In the genomic region with DNA sequence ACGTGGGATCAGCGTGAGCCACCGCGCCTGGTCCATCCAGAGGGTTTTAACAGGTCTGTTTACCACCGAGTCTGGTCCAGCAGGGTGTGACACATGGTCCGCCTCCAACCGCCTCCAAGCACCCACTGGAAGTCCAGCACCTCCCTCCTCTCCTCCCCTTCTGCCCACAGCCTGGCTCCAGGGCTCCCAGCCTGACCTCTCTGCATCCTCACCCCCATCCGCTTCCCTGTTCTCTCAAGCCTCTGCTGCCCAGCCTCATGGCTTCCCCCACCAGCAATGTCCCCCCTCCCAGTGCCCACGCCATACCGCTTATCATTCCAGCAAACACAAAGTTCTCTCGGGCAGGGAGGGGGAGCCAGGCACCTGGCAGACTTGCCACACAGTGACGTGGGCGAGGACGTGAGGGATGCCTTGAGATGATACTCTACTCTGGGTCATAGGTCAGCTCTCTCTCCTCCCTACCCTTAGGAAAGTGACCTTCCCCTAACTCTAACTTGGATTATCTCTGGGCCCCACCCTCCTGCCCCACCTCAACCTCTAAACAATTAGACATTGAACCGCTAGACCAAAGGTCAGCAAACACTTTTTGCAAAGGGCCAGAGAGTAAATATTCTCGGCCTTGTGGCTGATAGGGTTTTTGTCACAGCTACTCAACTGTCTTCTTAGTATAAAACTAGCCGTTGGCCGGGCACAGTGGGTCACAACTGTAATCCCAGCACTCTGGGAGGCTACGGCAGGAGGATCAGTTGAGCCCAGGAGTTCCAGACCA, we compare ENCODE assay signal across 1 cellular context.
TF ChIP-seq lines count a peak whose summit lies in the region.

No MANE protein-coding gene starts in this region.

TF ChIP-seq in HepG2, 621 proteins besides CTCF, POLR2A, EP300 and RAD21 (continued from another document and continues in another):
- TF ChIP-seq, protein P1, sequence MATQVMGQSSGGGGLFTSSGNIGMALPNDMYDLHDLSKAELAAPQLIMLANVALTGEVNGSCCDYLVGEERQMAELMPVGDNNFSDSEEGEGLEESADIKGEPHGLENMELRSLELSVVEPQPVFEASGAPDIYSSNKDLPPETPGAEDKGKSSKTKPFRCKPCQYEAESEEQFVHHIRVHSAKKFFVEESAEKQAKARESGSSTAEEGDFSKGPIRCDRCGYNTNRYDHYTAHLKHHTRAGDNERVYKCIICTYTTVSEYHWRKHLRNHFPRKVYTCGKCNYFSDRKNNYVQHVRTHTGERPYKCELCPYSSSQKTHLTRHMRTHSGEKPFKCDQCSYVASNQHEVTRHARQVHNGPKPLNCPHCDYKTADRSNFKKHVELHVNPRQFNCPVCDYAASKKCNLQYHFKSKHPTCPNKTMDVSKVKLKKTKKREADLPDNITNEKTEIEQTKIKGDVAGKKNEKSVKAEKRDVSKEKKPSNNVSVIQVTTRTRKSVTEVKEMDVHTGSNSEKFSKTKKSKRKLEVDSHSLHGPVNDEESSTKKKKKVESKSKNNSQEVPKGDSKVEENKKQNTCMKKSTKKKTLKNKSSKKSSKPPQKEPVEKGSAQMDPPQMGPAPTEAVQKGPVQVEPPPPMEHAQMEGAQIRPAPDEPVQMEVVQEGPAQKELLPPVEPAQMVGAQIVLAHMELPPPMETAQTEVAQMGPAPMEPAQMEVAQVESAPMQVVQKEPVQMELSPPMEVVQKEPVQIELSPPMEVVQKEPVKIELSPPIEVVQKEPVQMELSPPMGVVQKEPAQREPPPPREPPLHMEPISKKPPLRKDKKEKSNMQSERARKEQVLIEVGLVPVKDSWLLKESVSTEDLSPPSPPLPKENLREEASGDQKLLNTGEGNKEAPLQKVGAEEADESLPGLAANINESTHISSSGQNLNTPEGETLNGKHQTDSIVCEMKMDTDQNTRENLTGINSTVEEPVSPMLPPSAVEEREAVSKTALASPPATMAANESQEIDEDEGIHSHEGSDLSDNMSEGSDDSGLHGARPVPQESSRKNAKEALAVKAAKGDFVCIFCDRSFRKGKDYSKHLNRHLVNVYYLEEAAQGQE (IDR thresholded peaks at IDR 0.05; ENCODE audit: borderline replicate concordance in 1 of 2, low read depth in 1 of 2, low read length in 2 of 2) = no peak
- TF ChIP-seq, protein P2, sequence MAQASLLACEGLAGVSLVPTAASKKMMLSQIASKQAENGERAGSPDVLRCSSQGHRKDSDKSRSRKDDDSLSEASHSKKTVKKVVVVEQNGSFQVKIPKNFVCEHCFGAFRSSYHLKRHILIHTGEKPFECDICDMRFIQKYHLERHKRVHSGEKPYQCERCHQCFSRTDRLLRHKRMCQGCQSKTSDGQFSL (CRISPR knock-in tag; IDR thresholded peaks at IDR 0.05) = peak; percentile 44
- peak; percentile 49 for TF ChIP-seq PHF8 (CRISPR knock-in tag; IDR thresholded peaks at IDR 0.05)
- TF ChIP-seq ZNF564 (CRISPR knock-in tag; IDR thresholded peaks at IDR 0.05) = peak; percentile 50; the same call in 1 of the 2 replicates
- TF ChIP-seq EED (CRISPR knock-in tag; IDR thresholded peaks at IDR 0.05) = peak; percentile 63; the same call in 1 of the 2 replicates
- peak; percentile 45; the same call in 1 of the 2 replicates for TF ChIP-seq AHR (CRISPR knock-in tag; IDR thresholded peaks at IDR 0.05)
- TF ChIP-seq TOPORS (CRISPR knock-in tag; IDR thresholded peaks at IDR 0.05) = no peak; the same call in 1 of the 2 replicates
- TF ChIP-seq ZMYM4 (CRISPR knock-in tag; IDR thresholded peaks at IDR 0.05) = peak; percentile 88
- peak; percentile 98 for TF ChIP-seq RXRA (CRISPR knock-in tag; IDR thresholded peaks at IDR 0.05)
- TF ChIP-seq FOXK1 (CRISPR knock-in tag; IDR thresholded peaks at IDR 0.05; ENCODE audit: borderline replicate concordance, low read depth) = peak; percentile 86
- TF ChIP-seq GABPA (IDR thresholded peaks at IDR 0.05; ENCODE audit: low read depth, low read length) = no peak
- TF ChIP-seq GABPA (CRISPR knock-in tag; IDR thresholded peaks at IDR 0.05; ENCODE audit: low read depth) = peak; percentile 43; the same call in 1 of the 2 replicates
- TF ChIP-seq, protein P3, sequence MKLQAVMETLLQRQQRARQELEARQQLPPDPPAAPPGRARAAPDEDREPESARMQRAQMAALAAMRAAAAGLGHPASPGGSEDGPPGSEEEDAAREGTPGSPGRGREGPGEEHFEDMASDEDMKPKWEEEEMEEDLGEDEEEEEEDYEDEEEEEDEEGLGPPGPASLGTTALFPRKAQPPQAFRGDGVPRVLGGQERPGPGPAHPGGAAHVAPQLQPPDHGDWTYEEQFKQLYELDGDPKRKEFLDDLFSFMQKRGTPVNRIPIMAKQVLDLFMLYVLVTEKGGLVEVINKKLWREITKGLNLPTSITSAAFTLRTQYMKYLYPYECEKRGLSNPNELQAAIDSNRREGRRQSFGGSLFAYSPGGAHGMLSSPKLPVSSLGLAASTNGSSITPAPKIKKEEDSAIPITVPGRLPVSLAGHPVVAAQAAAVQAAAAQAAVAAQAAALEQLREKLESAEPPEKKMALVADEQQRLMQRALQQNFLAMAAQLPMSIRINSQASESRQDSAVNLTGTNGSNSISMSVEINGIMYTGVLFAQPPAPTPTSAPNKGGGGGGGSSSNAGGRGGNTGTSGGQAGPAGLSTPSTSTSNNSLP (IDR thresholded peaks at IDR 0.05; ENCODE audit: low read depth, low read length) = peak; percentile 44
- TF ChIP-seq, protein P4, sequence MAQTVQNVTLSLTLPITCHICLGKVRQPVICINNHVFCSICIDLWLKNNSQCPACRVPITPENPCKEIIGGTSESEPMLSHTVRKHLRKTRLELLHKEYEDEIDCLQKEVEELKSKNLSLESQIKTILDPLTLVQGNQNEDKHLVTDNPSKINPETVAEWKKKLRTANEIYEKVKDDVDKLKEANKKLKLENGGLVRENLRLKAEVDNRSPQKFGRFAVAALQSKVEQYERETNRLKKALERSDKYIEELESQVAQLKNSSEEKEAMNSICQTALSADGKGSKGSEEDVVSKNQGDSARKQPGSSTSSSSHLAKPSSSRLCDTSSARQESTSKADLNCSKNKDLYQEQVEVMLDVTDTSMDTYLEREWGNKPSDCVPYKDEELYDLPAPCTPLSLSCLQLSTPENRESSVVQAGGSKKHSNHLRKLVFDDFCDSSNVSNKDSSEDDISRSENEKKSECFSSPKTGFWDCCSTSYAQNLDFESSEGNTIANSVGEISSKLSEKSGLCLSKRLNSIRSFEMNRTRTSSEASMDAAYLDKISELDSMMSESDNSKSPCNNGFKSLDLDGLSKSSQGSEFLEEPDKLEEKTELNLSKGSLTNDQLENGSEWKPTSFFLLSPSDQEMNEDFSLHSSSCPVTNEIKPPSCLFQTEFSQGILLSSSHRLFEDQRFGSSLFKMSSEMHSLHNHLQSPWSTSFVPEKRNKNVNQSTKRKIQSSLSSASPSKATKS (CRISPR knock-in tag; IDR thresholded peaks at IDR 0.05) = no peak
- peak; percentile 89; the same call in 1 of the 2 replicates for TF ChIP-seq MXD4 (CRISPR knock-in tag; IDR thresholded peaks at IDR 0.05)
- TF ChIP-seq, protein P5, sequence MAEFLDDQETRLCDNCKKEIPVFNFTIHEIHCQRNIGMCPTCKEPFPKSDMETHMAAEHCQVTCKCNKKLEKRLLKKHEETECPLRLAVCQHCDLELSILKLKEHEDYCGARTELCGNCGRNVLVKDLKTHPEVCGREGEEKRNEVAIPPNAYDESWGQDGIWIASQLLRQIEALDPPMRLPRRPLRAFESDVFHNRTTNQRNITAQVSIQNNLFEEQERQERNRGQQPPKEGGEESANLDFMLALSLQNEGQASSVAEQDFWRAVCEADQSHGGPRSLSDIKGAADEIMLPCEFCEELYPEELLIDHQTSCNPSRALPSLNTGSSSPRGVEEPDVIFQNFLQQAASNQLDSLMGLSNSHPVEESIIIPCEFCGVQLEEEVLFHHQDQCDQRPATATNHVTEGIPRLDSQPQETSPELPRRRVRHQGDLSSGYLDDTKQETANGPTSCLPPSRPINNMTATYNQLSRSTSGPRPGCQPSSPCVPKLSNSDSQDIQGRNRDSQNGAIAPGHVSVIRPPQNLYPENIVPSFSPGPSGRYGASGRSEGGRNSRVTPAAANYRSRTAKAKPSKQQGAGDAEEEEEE (CRISPR knock-in tag; IDR thresholded peaks at IDR 0.05; ENCODE audit: borderline replicate concordance) = peak; percentile 89; the same call in 1 of the 2 replicates
- no peak; the same call in 1 of the 2 replicates for TF ChIP-seq ZFP82 (CRISPR knock-in tag; IDR thresholded peaks at IDR 0.05; ENCODE audit: borderline replicate concordance)
- TF ChIP-seq CEBPG (CRISPR knock-in tag; IDR thresholded peaks at IDR 0.05) = peak; percentile 46; the same call in 1 of the 2 replicates
- TF ChIP-seq ZNF335 (CRISPR knock-in tag; IDR thresholded peaks at IDR 0.05) = peak; percentile 69
- no peak for TF ChIP-seq ZNF569 (CRISPR knock-in tag; IDR thresholded peaks at IDR 0.05; ENCODE audit: borderline replicate concordance)
- TF ChIP-seq, protein P6, sequence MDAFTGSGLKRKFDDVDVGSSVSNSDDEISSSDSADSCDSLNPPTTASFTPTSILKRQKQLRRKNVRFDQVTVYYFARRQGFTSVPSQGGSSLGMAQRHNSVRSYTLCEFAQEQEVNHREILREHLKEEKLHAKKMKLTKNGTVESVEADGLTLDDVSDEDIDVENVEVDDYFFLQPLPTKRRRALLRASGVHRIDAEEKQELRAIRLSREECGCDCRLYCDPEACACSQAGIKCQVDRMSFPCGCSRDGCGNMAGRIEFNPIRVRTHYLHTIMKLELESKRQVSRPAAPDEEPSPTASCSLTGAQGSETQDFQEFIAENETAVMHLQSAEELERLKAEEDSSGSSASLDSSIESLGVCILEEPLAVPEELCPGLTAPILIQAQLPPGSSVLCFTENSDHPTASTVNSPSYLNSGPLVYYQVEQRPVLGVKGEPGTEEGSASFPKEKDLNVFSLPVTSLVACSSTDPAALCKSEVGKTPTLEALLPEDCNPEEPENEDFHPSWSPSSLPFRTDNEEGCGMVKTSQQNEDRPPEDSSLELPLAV (CRISPR knock-in tag; conservative IDR thresholded peaks at IDR 0.05; ENCODE audit: low read depth) = no peak
- no peak for TF ChIP-seq ZNF720 (CRISPR knock-in tag; IDR thresholded peaks at IDR 0.05)
- peak; percentile 85 for TF ChIP-seq ZNF547 (CRISPR knock-in tag; IDR thresholded peaks at IDR 0.05)
- TF ChIP-seq FOXC1 (CRISPR knock-in tag; IDR thresholded peaks at IDR 0.05; ENCODE audit: borderline replicate concordance) = no peak
- TF ChIP-seq ZNF180 (CRISPR knock-in tag; IDR thresholded peaks at IDR 0.05; ENCODE audit: borderline replicate concordance, low read depth) = no peak
- TF ChIP-seq NFYB (CRISPR knock-in tag; IDR thresholded peaks at IDR 0.05) = peak; percentile 7; the same call in 1 of the 2 replicates
- peak; percentile 93; the same call in 1 of the 2 replicates for TF ChIP-seq ZBTB7A (CRISPR knock-in tag; IDR thresholded peaks at IDR 0.05)
- TF ChIP-seq, protein P7, sequence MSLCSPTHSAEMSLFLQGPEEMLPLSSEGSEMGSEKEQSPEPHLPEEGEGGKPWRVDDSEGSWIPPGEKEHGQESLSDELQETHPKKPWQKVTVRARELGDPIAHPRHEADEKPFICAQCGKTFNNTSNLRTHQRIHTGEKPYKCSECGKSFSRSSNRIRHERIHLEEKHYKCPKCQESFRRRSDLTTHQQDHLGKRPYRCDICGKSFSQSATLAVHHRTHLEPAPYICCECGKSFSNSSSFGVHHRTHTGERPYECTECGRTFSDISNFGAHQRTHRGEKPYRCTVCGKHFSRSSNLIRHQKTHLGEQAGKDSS (CRISPR knock-in tag; IDR thresholded peaks at IDR 0.05; ENCODE audit: borderline replicate concordance, low read depth) = no peak
- TF ChIP-seq, protein P8, sequence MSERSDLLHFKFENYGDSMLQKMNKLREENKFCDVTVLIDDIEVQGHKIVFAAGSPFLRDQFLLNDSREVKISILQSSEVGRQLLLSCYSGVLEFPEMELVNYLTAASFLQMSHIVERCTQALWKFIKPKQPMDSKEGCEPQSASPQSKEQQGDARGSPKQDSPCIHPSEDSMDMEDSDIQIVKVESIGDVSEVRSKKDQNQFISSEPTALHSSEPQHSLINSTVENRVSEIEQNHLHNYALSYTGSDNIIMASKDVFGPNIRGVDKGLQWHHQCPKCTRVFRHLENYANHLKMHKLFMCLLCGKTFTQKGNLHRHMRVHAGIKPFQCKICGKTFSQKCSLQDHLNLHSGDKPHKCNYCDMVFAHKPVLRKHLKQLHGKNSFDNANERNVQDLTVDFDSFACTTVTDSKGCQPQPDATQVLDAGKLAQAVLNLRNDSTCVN (CRISPR knock-in tag; IDR thresholded peaks at IDR 0.05; ENCODE audit: borderline replicate concordance) = peak; percentile 16; the same call in 1 of the 2 replicates
- TF ChIP-seq, protein P9, sequence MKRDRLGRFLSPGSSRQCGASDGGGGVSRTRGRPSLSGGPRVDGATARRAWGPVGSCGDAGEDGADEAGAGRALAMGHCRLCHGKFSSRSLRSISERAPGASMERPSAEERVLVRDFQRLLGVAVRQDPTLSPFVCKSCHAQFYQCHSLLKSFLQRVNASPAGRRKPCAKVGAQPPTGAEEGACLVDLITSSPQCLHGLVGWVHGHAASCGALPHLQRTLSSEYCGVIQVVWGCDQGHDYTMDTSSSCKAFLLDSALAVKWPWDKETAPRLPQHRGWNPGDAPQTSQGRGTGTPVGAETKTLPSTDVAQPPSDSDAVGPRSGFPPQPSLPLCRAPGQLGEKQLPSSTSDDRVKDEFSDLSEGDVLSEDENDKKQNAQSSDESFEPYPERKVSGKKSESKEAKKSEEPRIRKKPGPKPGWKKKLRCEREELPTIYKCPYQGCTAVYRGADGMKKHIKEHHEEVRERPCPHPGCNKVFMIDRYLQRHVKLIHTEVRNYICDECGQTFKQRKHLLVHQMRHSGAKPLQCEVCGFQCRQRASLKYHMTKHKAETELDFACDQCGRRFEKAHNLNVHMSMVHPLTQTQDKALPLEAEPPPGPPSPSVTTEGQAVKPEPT (CRISPR knock-in tag; IDR thresholded peaks at IDR 0.05; ENCODE audit: low read depth) = no peak; the same call in 1 of the 2 replicates
- no peak for TF ChIP-seq ZNF225 (CRISPR knock-in tag; IDR thresholded peaks at IDR 0.05)
- peak; percentile 86 for TF ChIP-seq ISL2 (CRISPR knock-in tag; IDR thresholded peaks at IDR 0.05)
- TF ChIP-seq, protein P10, sequence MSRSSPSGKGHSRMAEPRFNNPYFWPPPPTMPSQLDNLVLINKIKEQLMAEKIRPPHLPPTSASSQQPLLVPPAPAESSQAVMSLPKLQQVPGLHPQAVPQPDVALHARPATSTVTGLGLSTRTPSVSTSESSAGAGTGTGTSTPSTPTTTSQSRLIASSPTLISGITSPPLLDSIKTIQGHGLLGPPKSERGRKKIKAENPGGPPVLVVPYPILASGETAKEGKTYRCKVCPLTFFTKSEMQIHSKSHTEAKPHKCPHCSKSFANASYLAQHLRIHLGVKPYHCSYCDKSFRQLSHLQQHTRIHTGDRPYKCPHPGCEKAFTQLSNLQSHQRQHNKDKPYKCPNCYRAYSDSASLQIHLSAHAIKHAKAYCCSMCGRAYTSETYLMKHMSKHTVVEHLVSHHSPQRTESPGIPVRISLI (CRISPR knock-in tag; IDR thresholded peaks at IDR 0.05; ENCODE audit: borderline replicate concordance) = peak; percentile 81; the same call in 1 of the 2 replicates
- peak; percentile 76; the same call in 1 of the 2 replicates for TF ChIP-seq ZNF761 (CRISPR knock-in tag; conservative IDR thresholded peaks at IDR 0.05)
- TF ChIP-seq ZNF446 (CRISPR knock-in tag; IDR thresholded peaks at IDR 0.05) = no peak
- TF ChIP-seq MAF1 (CRISPR knock-in tag; IDR thresholded peaks at IDR 0.05; ENCODE audit: borderline replicate concordance) = 0 out of 2 replicates have a peak, but pooled peaks have one; percentile 36
- no peak for TF ChIP-seq ZSCAN22 (CRISPR knock-in tag; IDR thresholded peaks at IDR 0.05)
- TF ChIP-seq GATA4 (IDR thresholded peaks at IDR 0.05; ENCODE audit: borderline replicate concordance, low read depth) = peak; percentile 87
- TF ChIP-seq NFRKB (IDR thresholded peaks at IDR 0.05) = no peak
- peak; percentile 80 for TF ChIP-seq ADNP (CRISPR knock-in tag; IDR thresholded peaks at IDR 0.05)
- TF ChIP-seq MIXL1 (CRISPR knock-in tag; IDR thresholded peaks at IDR 0.05) = peak; percentile 99
- TF ChIP-seq POGZ (CRISPR knock-in tag; IDR thresholded peaks at IDR 0.05) = peak; percentile 75
- no peak for TF ChIP-seq ATRX (CRISPR knock-in tag; IDR thresholded peaks at IDR 0.05; ENCODE audit: borderline replicate concordance)
